Comparison of ENCODE assay signal across 15 cellular contexts in genomic region chr20:13654463-13655023, GRCh38. TPM values are rescaled to one million over a fixed set of nuclear protein-coding genes. Genes with fewer than 3 reads are reported as not detected.
DNase-seq lines count a peak whose midpoint lies in the region; ATAC-seq and TF ChIP-seq lines count a peak whose summit lies in the region.
"Had no signal": no experiment of that assay in that cellular context is flagged by ENCODE, and none has a peak within 500 bp of the region (broad histone marks: within the 10 kb centered on the region; RNA-seq: fewer than 3 reads in every experiment).

No MANE protein-coding gene starts in this region.

- H3K36me3 Mint-ChIP-seq in CD8-positive, alpha-beta memory T cell: no peaks in the 10 kb centered on the region
- H3K36me3 Mint-ChIP-seq in effector memory CD8-positive, alpha-beta T cell (ENCODE audit: insufficient read depth): peaks cover 3% of the 10 kb centered on the region

- no peak overlapping the region for H3K4me3 Mint-ChIP-seq in CD8-positive, alpha-beta memory T cell
- H3K4me3 Mint-ChIP-seq in effector memory CD8-positive, alpha-beta T cell: no peak overlapping the region
- H3K4me3 Mint-ChIP-seq: CD4-positive, alpha-beta T cell had no signal

- H3K27me3 ChIP-seq in CD8-positive, alpha-beta memory T cell (ENCODE audit: insufficient read depth, low read length, poor library complexity, severe bottlenecking): peaks cover 3% of the 10 kb centered on the region
- H3K27me3 ChIP-seq in ascending aorta (no peaks in the 10 kb centered on the region), thoracic aorta (replicated peaks; ENCODE audit: insufficient read depth) (no peaks in the 10 kb centered on the region)
- H3K27me3 ChIP-seq: BE2C had no signal

- peak overlapping the region; percentile 32 for H3K27ac ChIP-seq in CD8-positive, alpha-beta memory T cell (ENCODE audit: low read depth, low read length)
- peak overlapping the region; percentile 12 to 45 for H3K27ac ChIP-seq in ascending aorta
- peak overlapping the region; percentile 45 to 49 for H3K27ac ChIP-seq in thoracic aorta
- H3K27ac ChIP-seq: C4-2B had no signal

- H3K27ac Mint-ChIP-seq in CD8-positive, alpha-beta memory T cell: no peak overlapping the region
- H3K27ac Mint-ChIP-seq in effector memory CD8-positive, alpha-beta T cell: no peak overlapping the region
- H3K27ac Mint-ChIP-seq: CD4-positive, alpha-beta T cell had no signal

- no peaks in the 10 kb centered on the region for H3K36me3 ChIP-seq in CD8-positive, alpha-beta memory T cell (ENCODE audit: insufficient read depth, low read length)
- H3K36me3 ChIP-seq in ascending aorta (no peaks in the 10 kb centered on the region), thoracic aorta (no peaks in the 10 kb centered on the region)
- H3K36me3 ChIP-seq: BE2C, HAP-1 had no signal

- intact Hi-C loops in left cardiac atrium (cut with DNase I): no loop called here
- intact Hi-C loops in Right ventricle myocardium inferior (cut with DNase I): no loop called here
- intact Hi-C loops in ascending aorta (cut with DNase I): no loop called here

- H3K9me3 ChIP-seq in CD8-positive, alpha-beta memory T cell (ENCODE audit: low read length): no peaks in the 10 kb centered on the region
- H3K9me3 ChIP-seq in ascending aorta: no peaks in the 10 kb centered on the region
- H3K9me3 ChIP-seq in thoracic aorta: no peaks in the 10 kb centered on the region
- H3K9me3 ChIP-seq: BE2C, HAP-1 had no signal

- no peak for DNase-seq in left cardiac atrium
- DNase-seq in Right ventricle myocardium inferior (ENCODE audit: missing footprints): no peak
- DNase-seq in CD8-positive, alpha-beta memory T cell: no peak
- no peak for DNase-seq in ascending aorta (ENCODE audit: low spot score in 2 of 2)
- no peak for DNase-seq in thoracic aorta (ENCODE audit: low spot score)
- DNase-seq in effector memory CD8-positive, alpha-beta T cell: no peak
- DNase-seq: ACHN; BE2C; CD4-positive, alpha-beta T cell; DMS153; DMS79; GF-D8 had no signal

- POLR2A ChIA-PET in CD8-positive, alpha-beta memory T cell (lab: Charles Lee): no interaction called here

- H3K9me3 Mint-ChIP-seq in CD8-positive, alpha-beta memory T cell: no peaks in the 10 kb centered on the region
- H3K9me3 Mint-ChIP-seq in effector memory CD8-positive, alpha-beta T cell: no peaks in the 10 kb centered on the region
- H3K9me3 Mint-ChIP-seq: CD4-positive, alpha-beta T cell had no signal

- CTCF ChIA-PET in CD8-positive, alpha-beta memory T cell (lab: Charles Lee): no interaction called here

- ATAC-seq in left cardiac atrium (peak; percentile 68 to 82), Right ventricle myocardium inferior (no peak), thoracic aorta (ENCODE audit: insufficient number of reproducible peaks, low FRiP score, low read depth) (no peak), GM18868 (IDR thresholded peaks at IDR 0.05; ENCODE audit: unreplicated experiment) (no peak)
- no peak for ATAC-seq in effector memory CD8-positive, alpha-beta T cell (replicated peaks)

- no peak overlapping the region for H3K4me3 ChIP-seq in CD8-positive, alpha-beta memory T cell (ENCODE audit: low read length)
- no peak overlapping the region for H3K4me3 ChIP-seq in ascending aorta
- H3K4me3 ChIP-seq in thoracic aorta: no peak overlapping the region
- H3K4me3 ChIP-seq: HAP-1 had no signal

- peaks cover 17 to 52% of the 10 kb centered on the region in 2 donors for H3K27me3 Mint-ChIP-seq in CD8-positive, alpha-beta memory T cell
- H3K27me3 Mint-ChIP-seq in effector memory CD8-positive, alpha-beta T cell: peaks cover 63 to 64% of the 10 kb centered on the region in 2 donors

- TF ChIP-seq CTCF in ascending aorta (IDR thresholded peaks at IDR 0.05): no peak
- no peak for TF ChIP-seq CTCF in thoracic aorta (IDR thresholded peaks at IDR 0.05)

- H3K4me1 ChIP-seq in CD8-positive, alpha-beta memory T cell (ENCODE audit: insufficient read depth, low read length): no peaks in the 10 kb centered on the region
- H3K4me1 ChIP-seq in ascending aorta (peaks cover 0 to 12% of the 10 kb centered on the region in 2 donors), thoracic aorta (ENCODE audit: control insufficient read depth in 1 of 2, low read depth in 2 of 2) (peaks cover 2 to 30% of the 10 kb centered on the region in 2 donors)
- H3K4me1 ChIP-seq: BE2C had no signal

- H3K4me1 Mint-ChIP-seq in CD8-positive, alpha-beta memory T cell: no peaks in the 10 kb centered on the region
- no peaks in the 10 kb centered on the region for H3K4me1 Mint-ChIP-seq in effector memory CD8-positive, alpha-beta T cell (ENCODE audit: low read depth in 2 of 2)

RNA-seq across cellular contexts. Expression of gene TASP1, which starts 15.8 kb away (rescaled TPM):
- total RNA-seq in left cardiac atrium (10 to 100 TPM in 1 of 2 donors, 1 to 10 TPM in 1; 5.7 to 13.8 TPM), Right ventricle myocardium inferior (4.3 TPM), ascending aorta (17.2 TPM), thoracic aorta (10 to 100 TPM; 16.5 to 51.8 TPM)
- total RNA-seq in CD8-positive, alpha-beta memory T cell: 10 to 100 TPM; 11.8 to 13.5 TPM
- polyA plus RNA-seq in CD8-positive, alpha-beta memory T cell: 14.4 TPM

Comparison
In these comparisons a context has a peak if more than half of its experiments do, and no peak if none do; other contexts are left out.
1. ATAC-seq: peak in left cardiac atrium (2 of 2); none in Right ventricle myocardium inferior (single experiment), thoracic aorta (single experiment), effector memory CD8-positive, alpha-beta T cell (single experiment) and GM18868 (single experiment).
2. Peak in every context shown above with its lines, with median percentiles within 50 percentile points of each other: H3K27ac ChIP-seq.